2 cellular contexts compared by ENCODE assay signal in genomic region chr13:93708323-93709075, GRCh38.
TF ChIP-seq lines count a peak whose summit lies in the region.

No MANE protein-coding gene starts in this region.

TF ChIP-seq in IMR-90, 13 proteins besides CTCF, POLR2A, EP300 and RAD21 (continued from another document):
- TF ChIP-seq ELK1 (IDR thresholded peaks at IDR 0.05; ENCODE audit: borderline replicate concordance, low read depth, low read length) (no peak), SMC3 (IDR thresholded peaks at IDR 0.05; ENCODE audit: low read depth, low read length) (no peak), MAZ (IDR thresholded peaks at IDR 0.05; ENCODE audit: borderline replicate concordance, low read depth, low read length) (no peak), MXI1 (IDR thresholded peaks at IDR 0.05; ENCODE audit: borderline replicate concordance, low read depth, low read length) (no peak)
- TF ChIP-seq, protein P1, sequence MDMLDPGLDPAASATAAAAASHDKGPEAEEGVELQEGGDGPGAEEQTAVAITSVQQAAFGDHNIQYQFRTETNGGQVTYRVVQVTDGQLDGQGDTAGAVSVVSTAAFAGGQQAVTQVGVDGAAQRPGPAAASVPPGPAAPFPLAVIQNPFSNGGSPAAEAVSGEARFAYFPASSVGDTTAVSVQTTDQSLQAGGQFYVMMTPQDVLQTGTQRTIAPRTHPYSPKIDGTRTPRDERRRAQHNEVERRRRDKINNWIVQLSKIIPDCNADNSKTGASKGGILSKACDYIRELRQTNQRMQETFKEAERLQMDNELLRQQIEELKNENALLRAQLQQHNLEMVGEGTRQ (IDR thresholded peaks at IDR 0.05; ENCODE audit: low read depth, low read length) = no peak

TF ChIP-seq in GM12878, 131 proteins besides CTCF, POLR2A, EP300 and RAD21 (continued from another document):
- TF ChIP-seq, protein P2, sequence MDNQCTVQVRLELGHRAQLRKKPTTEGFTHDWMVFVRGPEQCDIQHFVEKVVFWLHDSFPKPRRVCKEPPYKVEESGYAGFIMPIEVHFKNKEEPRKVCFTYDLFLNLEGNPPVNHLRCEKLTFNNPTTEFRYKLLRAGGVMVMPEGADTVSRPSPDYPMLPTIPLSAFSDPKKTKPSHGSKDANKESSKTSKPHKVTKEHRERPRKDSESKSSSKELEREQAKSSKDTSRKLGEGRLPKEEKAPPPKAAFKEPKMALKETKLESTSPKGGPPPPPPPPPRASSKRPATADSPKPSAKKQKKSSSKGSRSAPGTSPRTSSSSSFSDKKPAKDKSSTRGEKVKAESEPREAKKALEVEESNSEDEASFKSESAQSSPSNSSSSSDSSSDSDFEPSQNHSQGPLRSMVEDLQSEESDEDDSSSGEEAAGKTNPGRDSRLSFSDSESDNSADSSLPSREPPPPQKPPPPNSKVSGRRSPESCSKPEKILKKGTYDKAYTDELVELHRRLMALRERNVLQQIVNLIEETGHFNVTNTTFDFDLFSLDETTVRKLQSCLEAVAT (IDR thresholded peaks at IDR 0.05) = no peak
- TF ChIP-seq HDAC2 (IDR thresholded peaks at IDR 0.05) (no peak), USF1 (IDR thresholded peaks at IDR 0.05; ENCODE audit: borderline replicate concordance, extremely low read length, insufficient read depth, low read depth, low read length) (no peak), RBBP5 (conservative IDR thresholded peaks at IDR 0.05) (no peak), POLR2AphosphoS2 (IDR thresholded peaks at IDR 0.05; ENCODE audit: low read depth, low read length) (no peak), EZH2 (IDR thresholded peaks at IDR 0.05; ENCODE audit: borderline replicate concordance, control insufficient read depth, low read depth, low read length) (no peak), ETV6 (conservative IDR thresholded peaks at IDR 0.05 in 1 of 2, IDR thresholded peaks at IDR 0.05 in 1 of 2; ENCODE audit: borderline replicate concordance in 1 of 2, low read depth in 1 of 2) (no peak), NKRF (conservative IDR thresholded peaks at IDR 0.05) (no peak), LARP7 (IDR thresholded peaks at IDR 0.05) (no peak), NR2C1 (IDR thresholded peaks at IDR 0.05) (no peak)
